8 cellular contexts compared by ENCODE assay signal in the genomic region with DNA sequence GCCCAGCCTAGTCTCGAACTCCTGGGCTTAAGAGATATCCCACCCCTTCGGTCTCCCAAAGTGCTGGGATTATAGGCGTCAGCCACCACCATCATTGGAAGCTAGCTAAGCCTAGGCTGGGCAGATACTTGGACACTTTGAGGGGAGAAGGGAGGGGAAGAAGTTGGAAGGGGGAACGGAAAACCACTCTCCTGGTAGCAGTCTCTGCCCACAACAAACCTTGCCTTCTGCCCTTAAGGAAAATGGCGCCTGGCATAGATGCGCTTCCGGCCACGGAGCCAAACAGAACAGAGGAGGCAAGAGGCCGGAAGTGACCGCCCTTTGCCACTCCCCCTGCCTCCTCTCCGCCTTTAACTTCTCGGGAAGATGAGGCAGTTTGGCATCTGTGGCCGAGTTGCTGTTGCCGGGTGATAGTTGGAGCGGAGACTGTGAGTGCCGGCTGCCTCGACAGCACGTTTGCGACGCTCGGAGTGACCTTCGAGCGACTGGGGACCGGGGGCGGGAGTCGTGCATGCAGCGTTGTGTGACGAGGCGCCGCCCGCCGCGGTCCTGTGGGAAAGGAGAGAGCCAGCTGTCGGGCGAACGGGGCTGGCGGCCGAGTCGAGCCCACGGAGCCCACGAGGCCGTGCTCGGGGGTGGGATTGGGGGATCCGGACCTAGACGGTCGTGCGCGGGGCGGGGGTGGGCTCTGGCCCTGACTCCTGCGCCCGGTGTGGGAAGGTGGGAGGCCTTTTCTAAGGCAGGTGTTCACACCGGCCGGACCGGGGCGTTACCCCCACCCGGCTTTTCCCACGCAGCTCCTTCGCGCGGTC. TPM values are rescaled to one million over a fixed set of nuclear protein-coding genes. Genes with fewer than 3 reads are reported as not detected.
DNase-seq lines count a peak whose midpoint lies in the region; ATAC-seq, FAIRE-seq and TF ChIP-seq lines count a peak whose summit lies in the region.

MFN1 (plus strand) TSS at position 327 of the 812 bp plus-strand sequence. CDS start 1,143 bp downstream, outside the sequence.

- peak; percentile 98 to 99 (median 99) for ATAC-seq in natural killer cell

- H3K4me3 Mint-ChIP-seq in natural killer cell = peak within 1 kb of the TSS; percentile 95

- H3K27ac Mint-ChIP-seq in natural killer cell = peak within 1 kb of the TSS; percentile 90 to 98

- TF ChIP-seq POLR2A in H54 (IDR thresholded peaks at IDR 0.05; ENCODE audit: low read depth, low read length) (peak; percentile 79), Raji (IDR thresholded peaks at IDR 0.05; ENCODE audit: insufficient read depth, low read depth, low read length) (peak; percentile 97)

- peak within 1 kb of the TSS; percentile 82 for H3K4me2 ChIP-seq in Loucy (ENCODE audit: low read depth, low read length, poor library complexity, severe bottlenecking)

- no peaks in the 10 kb centered on the region for H3F3A ChIP-seq in Loucy (ENCODE audit: low read depth)

- H2AFZ ChIP-seq in Loucy (ENCODE audit: low read length) = peak within 1 kb of the TSS; percentile 95

- peaks cover 31% of the 10 kb centered on the region for H3K79me2 ChIP-seq in Loucy (ENCODE audit: insufficient read depth, low read length)

- intact Hi-C loops in natural killer cell (cut with micrococcal nuclease) = loop anchor here (1.0 kb wide), 4 partner anchors 25 to 257 kb away; partner anchors contain the start of genes ACTL6A, MRPL47 and NDUFB5

- H3K27me3 Mint-ChIP-seq in natural killer cell (ENCODE audit: low read depth in 2 of 2) = no peaks in the 10 kb centered on the region

- H3K4me3 ChIP-seq in Loucy (ENCODE audit: low read length, poor library complexity, severe bottlenecking) = peak within 1 kb of the TSS; percentile 93

- H3K4me1 Mint-ChIP-seq in natural killer cell = peaks cover 17 to 18% of the 10 kb centered on the region in 2 donors

- H3K4me1 ChIP-seq in Loucy (ENCODE audit: insufficient read depth, low read length, poor library complexity, severe bottlenecking) = peaks cover 25% of the 10 kb centered on the region

- H3K9me2 ChIP-seq in Loucy (replicated peaks; ENCODE audit: low read depth, low read length) = no peaks in the 10 kb centered on the region

- TF ChIP-seq CTCF in Loucy (conservative IDR thresholded peaks at IDR 0.05; ENCODE audit: low read length) = no peak
- no peak for TF ChIP-seq CTCF in natural killer cell (IDR thresholded peaks at IDR 0.05)

- H3K36me3 ChIP-seq in Loucy (ENCODE audit: insufficient read depth, low read length) = 0 out of 2 replicates have a peak, but pooled peaks cover 2% of the 10 kb centered on the region

- no peaks in the 10 kb centered on the region for H3K36me3 Mint-ChIP-seq in natural killer cell

- H4K20me1 ChIP-seq in Loucy (ENCODE audit: insufficient read depth, low read length, poor library complexity, severe bottlenecking) = peaks cover 12% of the 10 kb centered on the region

- H3K27me3 ChIP-seq in Loucy (ENCODE audit: insufficient read depth, low read length, poor library complexity, severe bottlenecking) = no peaks in the 10 kb centered on the region

- H3K9ac ChIP-seq in Loucy (ENCODE audit: low read depth, low read length, poor library complexity, severe bottlenecking) = peak within 1 kb of the TSS; percentile 77

- FAIRE-seq in H54 (lab: Jason Lieb, UNC) = peak; percentile 100

- peak; percentile 97 for DNase-seq in EL
- DNase-seq in H54 (ENCODE audit: insufficient read length, low spot score) = peak; percentile 91
- peak; percentile 78 for DNase-seq in activated T-helper 9 cell treated with anti-CD3 and anti-CD28 coated beads, Interleukin-2, amount 50 U/mL, for 16 hours (ENCODE audit: low read depth)
- peak; percentile 97 for DNase-seq in fibroblast of peridontal ligament (ENCODE audit: extremely low read depth)
- peak; percentile 81 for DNase-seq in natural killer cell
- peak; percentile 89 for DNase-seq in stimulated activated naive CD4-positive, alpha-beta T cell treated with Interleukin-2 at 50 U/mL for 16 hours (lab: John Stamatoyannopoulos, UW)

- no peaks in the 10 kb centered on the region for H3K9me3 ChIP-seq in Loucy (ENCODE audit: insufficient read depth, low read depth, low read length)

- H3K9me3 Mint-ChIP-seq in natural killer cell = no peaks in the 10 kb centered on the region

RNA-seq across cellular contexts. Expression of gene MFN1, which starts in this region (rescaled TPM):
- total RNA-seq in natural killer cell = 10 to 100 TPM; 42.4 to 52.9 (median 47.2) TPM

Comparison
In these comparisons a context has a peak if more than half of its experiments do, and no peak if none do; other contexts are left out.
1. Peak in every context shown above with its lines: DNase-seq, ATAC-seq and H3K4me3 ChIP-seq.